In genomic region chr4:184313710-184314659, GRCh38 we compare ENCODE assay signal across 8 cellular contexts.
DNase-seq lines count a peak whose midpoint lies in the region; ATAC-seq and TF ChIP-seq lines count a peak whose summit lies in the region.

No MANE protein-coding gene starts in this region.

- H3K9me3 Mint-ChIP-seq in IgD-negative memory B cell (no peaks in the 10 kb centered on the region), endothelial cell (ENCODE audit: unreplicated experiment) (no peaks in the 10 kb centered on the region)

- H3K27me3 Mint-ChIP-seq in IgD-negative memory B cell (no peaks in the 10 kb centered on the region), endothelial cell (ENCODE audit: unreplicated experiment) (peaks cover 10% of the 10 kb centered on the region)

- peak; percentile 58 for DNase-seq in medulla oblongata (ENCODE audit: extremely low spot score)
- DNase-seq in NCI-H526 treated with DMSO at 0.1 percent for 48 hours (lab: John Stamatoyannopoulos, UW): no peak
- no peak for DNase-seq in AG08396 (ENCODE audit: low spot score)
- no peak for DNase-seq in NCI-H446 (lab: John Stamatoyannopoulos, UW)
- DNase-seq in endothelial cell (ENCODE audit: low spot score): no peak

- H3K4me1 Mint-ChIP-seq in IgD-negative memory B cell (peaks cover 32 to 63% (median 48%) of the 10 kb centered on the region in 3 donors), endothelial cell (ENCODE audit: unreplicated experiment) (peaks cover 3% of the 10 kb centered on the region)

- H3K27ac Mint-ChIP-seq in IgD-negative memory B cell (peak overlapping the region; percentile 87 to 97 (median 88)), endothelial cell (ENCODE audit: unreplicated experiment) (no peak overlapping the region)

- ATAC-seq in GM21619 (IDR thresholded peaks at IDR 0.05; ENCODE audit: unreplicated experiment): peak; percentile 68

- H3K36me3 Mint-ChIP-seq in IgD-negative memory B cell (peaks cover 2% of the 10 kb centered on the region), endothelial cell (ENCODE audit: low read depth, unreplicated experiment) (peaks cover 5% of the 10 kb centered on the region)

- peak overlapping the region in 2 of 4 donors; percentile 50 to 52 for H3K4me3 Mint-ChIP-seq in IgD-negative memory B cell
- no peak overlapping the region for H3K4me3 Mint-ChIP-seq in endothelial cell (ENCODE audit: unreplicated experiment)

- TF ChIP-seq POLR2A in GM18526 (IDR thresholded peaks at IDR 0.05; ENCODE audit: extremely low read depth, insufficient read length): peak; percentile 13

- no peak for TF ChIP-seq CTCF in endothelial cell (IDR thresholded peaks at IDR 0.05; ENCODE audit: unreplicated experiment)
